In genomic region chr5:9324348-9325056, GRCh38 we compare ENCODE assay signal across 1 cellular context.
TF ChIP-seq lines count a peak whose summit lies in the region.

No MANE protein-coding gene starts in this region.

TF ChIP-seq in HEK293T, 16 proteins besides CTCF, POLR2A, EP300 and RAD21:
- TF ChIP-seq BHLHE40 (IDR thresholded peaks at IDR 0.05; ENCODE audit: borderline replicate concordance) (no peak), TARDBP (IDR thresholded peaks at IDR 0.05) (no peak)
TF ChIP-seq in HEK293T: peak in this region for 0.
